Comparison of ENCODE assay signal across 18 cellular contexts in the genomic region with DNA sequence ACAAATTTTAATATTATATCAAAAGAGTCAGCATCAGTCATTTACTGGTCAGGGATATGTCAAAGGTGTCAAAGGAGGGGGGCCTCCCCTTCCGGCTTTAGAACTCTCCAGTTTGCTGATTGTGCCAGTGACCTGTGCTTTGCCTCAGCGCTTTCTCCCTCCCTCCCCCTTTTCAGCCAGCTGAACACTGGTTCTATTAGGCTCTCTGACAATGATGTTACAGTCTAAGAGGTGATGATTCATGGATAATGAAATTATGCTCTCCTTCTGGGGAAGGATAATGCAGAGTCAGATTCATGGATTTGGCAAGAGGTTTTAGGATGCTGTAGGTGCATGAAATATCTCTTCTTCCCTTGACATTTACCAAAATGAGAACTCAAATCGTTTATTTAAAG. TPM values are rescaled to one million over a fixed set of nuclear protein-coding genes. Genes with fewer than 3 reads are reported as not detected.
DNase-seq lines count a peak whose midpoint lies in the region; ATAC-seq and TF ChIP-seq lines count a peak whose summit lies in the region.
"Had no signal": no experiment of that assay in that cellular context is flagged by ENCODE, and none has a peak within 500 bp of the region (broad histone marks: within the 10 kb centered on the region; RNA-seq: fewer than 3 reads in every experiment).

No MANE protein-coding gene starts in this region.

- H3K4me3 Mint-ChIP-seq in neural crest cell = peak overlapping the region; percentile 12
- H3K4me3 Mint-ChIP-seq in stimulated activated memory B cell treated with anti-CD40 and anti-IgM and Interleukin-4, amounts not matched to agents 10 μg/mL and 1 μg/mL and 100 μg/mL, for 72 hours = no peak overlapping the region
- H3K4me3 Mint-ChIP-seq: activated T-helper 1 cell treated with anti-CD3 and anti-CD28 coated beads, Interleukin-12 subunit alpha, Interleukin-12 subunit beta, Interleukin-2, Interleukin-4 antibody, amounts not matched to agents 30 ng/mL and 10 ng/mL and 1 ng/mL, durations not matched to agents 14 hours and 24 hours and 36 hours; H9; memory B cell; naive thymus-derived CD8-positive, alpha-beta T cell had no signal

- no peak overlapping the region for H3K9ac ChIP-seq in endocrine pancreas (ENCODE audit: control insufficient read depth, insufficient read depth, low read length)

- H3K36me3 ChIP-seq in BE2C (no peaks in the 10 kb centered on the region), endocrine pancreas (ENCODE audit: control insufficient read depth, insufficient read depth, low read length) (no peaks in the 10 kb centered on the region)
- H3K36me3 ChIP-seq: MG63 had no signal

- peaks cover 38% of the 10 kb centered on the region for H3K27me3 ChIP-seq in BE2C
- no peaks in the 10 kb centered on the region for H3K27me3 ChIP-seq in endocrine pancreas (ENCODE audit: control insufficient read depth, insufficient read depth, low read length)

- H3K4me1 ChIP-seq in BE2C (no peaks in the 10 kb centered on the region), endocrine pancreas (ENCODE audit: control insufficient read depth, insufficient read depth, low read length) (no peaks in the 10 kb centered on the region)

- H3K4me3 ChIP-seq in BE2C (ENCODE audit: low read depth, low read length) (0 out of 2 replicates have a peak overlapping the region, but pooled peaks have one; percentile 6), endocrine pancreas (ENCODE audit: control insufficient read depth, insufficient read depth, low read length) (peak overlapping the region; percentile 61)
- H3K4me3 ChIP-seq: MG63 had no signal

- H3K27me3 Mint-ChIP-seq in neural crest cell (ENCODE audit: low read depth) = peaks cover 35% of the 10 kb centered on the region
- peaks cover 26% of the 10 kb centered on the region for H3K27me3 Mint-ChIP-seq in stimulated activated memory B cell treated with anti-CD40 and anti-IgM and Interleukin-4, amounts not matched to agents 10 μg/mL and 1 μg/mL and 100 μg/mL, for 72 hours

- intact Hi-C loops in left cardiac atrium (cut with DNase I) = no loop called here

- ATAC-seq in left cardiac atrium = no peak
- ATAC-seq in stimulated activated memory B cell treated with anti-CD40 and anti-IgM and Interleukin-4, amounts not matched to agents 10 μg/mL and 1 μg/mL and 100 μg/mL, for 72 hours = no peak
- ATAC-seq: activated CD4-positive, CD25-positive, alpha-beta regulatory T cell treated with anti-CD3 and anti-CD28 coated beads, Interleukin-2, amount 50 U/mL, for 24 hours; esophagus mucosa; naive thymus-derived CD8-positive, alpha-beta T cell had no signal

- no peak for TF ChIP-seq CTCF in BE2C (IDR thresholded peaks at IDR 0.05; ENCODE audit: low read depth, low read length)
- TF ChIP-seq CTCF in neural crest cell (conservative IDR thresholded peaks at IDR 0.05) = no peak

- no peak overlapping the region for H3K27ac Mint-ChIP-seq in neural crest cell (ENCODE audit: unreplicated experiment)
- H3K27ac Mint-ChIP-seq in stimulated activated memory B cell treated with anti-CD40 and anti-IgM and Interleukin-4, amounts not matched to agents 10 μg/mL and 1 μg/mL and 100 μg/mL, for 72 hours = no peak overlapping the region
- H3K27ac Mint-ChIP-seq: activated T-helper 1 cell treated with anti-CD3 and anti-CD28 coated beads, Interleukin-12 subunit alpha, Interleukin-12 subunit beta, Interleukin-2, Interleukin-4 antibody, amounts not matched to agents 30 ng/mL and 10 ng/mL and 1 ng/mL, durations not matched to agents 14 hours and 24 hours and 36 hours; H9; memory B cell; naive thymus-derived CD8-positive, alpha-beta T cell had no signal

- H3K36me3 Mint-ChIP-seq in neural crest cell (ENCODE audit: low read depth) = no peaks in the 10 kb centered on the region
- no peaks in the 10 kb centered on the region for H3K36me3 Mint-ChIP-seq in stimulated activated memory B cell treated with anti-CD40 and anti-IgM and Interleukin-4, amounts not matched to agents 10 μg/mL and 1 μg/mL and 100 μg/mL, for 72 hours
- H3K36me3 Mint-ChIP-seq: memory B cell had no signal

- DNase-seq in BE2C (peak; percentile 57), NCI-H69 (lab: John Stamatoyannopoulos, UW) (peak; percentile 40), neural crest cell (ENCODE audit: low read depth, low spot score) (no peak), NCI-H128 (lab: John Stamatoyannopoulos, UW; ENCODE audit: unreplicated experiment) (no peak), left cardiac atrium (no peak)
- DNase-seq in activated CD4-positive, alpha-beta T cell treated with anti-CD3 and anti-CD28 coated beads for 4 hours = no peak
- DNase-seq: H9, MG63 had no signal

- H3K9me3 Mint-ChIP-seq in neural crest cell = no peaks in the 10 kb centered on the region
- H3K9me3 Mint-ChIP-seq in stimulated activated memory B cell treated with anti-CD40 and anti-IgM and Interleukin-4, amounts not matched to agents 10 μg/mL and 1 μg/mL and 100 μg/mL, for 72 hours = no peaks in the 10 kb centered on the region
- H3K9me3 Mint-ChIP-seq: activated T-helper 1 cell treated with anti-CD3 and anti-CD28 coated beads, Interleukin-12 subunit alpha, Interleukin-12 subunit beta, Interleukin-2, Interleukin-4 antibody, amounts not matched to agents 30 ng/mL and 10 ng/mL and 1 ng/mL, durations not matched to agents 14 hours and 24 hours and 36 hours; H9; memory B cell had no signal

- H3K9me3 ChIP-seq in BE2C (no peaks in the 10 kb centered on the region), endocrine pancreas (ENCODE audit: control insufficient read depth, low read length) (no peaks in the 10 kb centered on the region)
- H3K9me3 ChIP-seq: MG63 had no signal

- peaks cover 42% of the 10 kb centered on the region for H3K4me1 Mint-ChIP-seq in neural crest cell
- no peaks in the 10 kb centered on the region for H3K4me1 Mint-ChIP-seq in stimulated activated memory B cell treated with anti-CD40 and anti-IgM and Interleukin-4, amounts not matched to agents 10 μg/mL and 1 μg/mL and 100 μg/mL, for 72 hours
- H3K4me1 Mint-ChIP-seq: memory B cell; naive thymus-derived CD8-positive, alpha-beta T cell had no signal

RNA-seq across cellular contexts. Expression of a gene that starts 6.1 kb away (rescaled TPM):
- polyA plus RNA-seq in BE2C (2012; ENCODE audit: insufficient read depth, insufficient read length, low read depth) = not detected
- 2.3 and 2.8 TPM in 2 replicates for total RNA-seq in neural crest cell
- not detected for total RNA-seq in left cardiac atrium
- total RNA-seq: activated CD8-positive, alpha-beta memory T cell treated with anti-CD3 and anti-CD28 coated beads for 36 hours; activated T-helper 1 cell treated with anti-CD3 and anti-CD28 coated beads, Interleukin-12 subunit alpha, Interleukin-12 subunit beta, Interleukin-2, Interleukin-4 antibody, amounts not matched to agents 30 ng/mL and 10 ng/mL and 1 ng/mL, durations not matched to agents 14 hours and 24 hours and 36 hours; esophagus mucosa; naive thymus-derived CD8-positive, alpha-beta T cell; renal cortical epithelial cell had no signal
- polyA plus RNA-seq: IMR-90; naive thymus-derived CD8-positive, alpha-beta T cell had no signal

Comparison
In these comparisons a context has a peak if more than half of its experiments do, and no peak if none do; other contexts are left out.
1. DNase-seq: peak in BE2C (single experiment) and NCI-H69 (single experiment); none in neural crest cell (single experiment), NCI-H128 (single experiment), activated CD4-positive, alpha-beta T cell treated with anti-CD3 and anti-CD28 coated beads for 4 hours (0 of 2) and left cardiac atrium (single experiment).